Comparison of ENCODE assay signal across 8 cellular contexts in the genomic region with DNA sequence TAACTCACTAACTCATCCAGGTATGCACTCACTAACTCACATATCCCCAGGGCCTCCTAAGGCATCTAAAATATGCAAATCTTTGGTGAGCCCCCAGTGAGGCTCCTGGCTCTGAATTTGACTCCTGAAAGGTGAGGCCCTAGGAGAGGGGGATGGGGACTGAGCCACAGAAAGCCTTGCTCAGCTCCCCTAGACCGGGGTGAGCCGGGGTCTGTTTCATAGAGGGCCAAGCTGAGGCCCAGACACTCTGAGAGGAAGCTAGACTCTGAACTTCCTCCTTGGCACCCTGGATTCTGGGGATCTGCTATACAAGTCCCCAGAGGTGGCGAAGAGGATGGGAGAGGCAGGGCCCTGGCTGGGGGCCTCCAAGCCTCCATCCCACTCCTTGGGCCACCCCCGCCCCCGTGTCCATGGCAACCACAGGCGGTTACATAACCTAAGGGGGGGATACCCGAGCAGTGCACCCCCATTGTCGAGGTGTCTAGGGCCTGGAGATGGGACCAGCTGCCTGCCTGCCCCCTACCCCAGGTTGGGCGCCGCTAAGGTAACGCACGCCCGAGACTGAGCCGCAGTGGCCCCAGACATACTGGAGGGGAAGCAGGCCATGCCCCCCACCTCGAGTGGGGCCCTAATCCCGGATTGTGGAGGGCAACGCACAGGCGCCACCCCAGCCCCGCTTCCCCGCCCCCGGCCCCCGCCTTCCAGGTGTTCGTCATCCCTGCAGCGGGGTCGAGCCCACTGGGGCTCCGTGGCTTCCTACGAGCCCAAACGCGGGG. TPM values are rescaled to one million over a fixed set of nuclear protein-coding genes. Genes with fewer than 3 reads are reported as not detected.
A peak's percentile ranks its signal among the peaks of the same experiment; 100 is the strongest.
DNase-seq lines count a peak whose midpoint lies in the region; ATAC-seq lines count a peak whose summit lies in the region.

No MANE protein-coding gene starts in this region.

- H3K4me3 ChIP-seq in HUES64 (ENCODE audit: low read length), result peak overlapping the region; percentile 62
- peak overlapping the region; percentile 58 for H3K4me3 ChIP-seq in iPS-18a (ENCODE audit: low read length)

- H3K9me3 ChIP-seq in HUES64 (ENCODE audit: insufficient read depth, low read depth, low read length), result no peaks in the 10 kb centered on the region
- no peaks in the 10 kb centered on the region for H3K9me3 ChIP-seq in iPS-18a (ENCODE audit: control insufficient read depth, low read depth, low read length)

- whole genome bisulfite sequencing in HUES64, result 15% methylated on average over 29 of the region's 29 CpGs

- H3K27ac Mint-ChIP-seq in activated T-helper 1 cell treated with anti-CD3 and anti-CD28 coated beads, Interleukin-12 subunit alpha, Interleukin-12 subunit beta, Interleukin-2, Interleukin-4 antibody, amounts not matched to agents 30 ng/mL and 10 ng/mL and 1 ng/mL, durations not matched to agents 14 hours and 24 hours and 36 hours, result no peak overlapping the region
- H3K27ac Mint-ChIP-seq in stimulated activated memory B cell treated with anti-CD40 and anti-IgM and Interleukin-4, amounts not matched to agents 10 μg/mL and 1 μg/mL and 100 μg/mL, for 72 hours, result peak overlapping the region; percentile 63

- DNase-seq in Ammon's horn (ENCODE audit: low spot score), result peak; percentile 58
- no peak for DNase-seq in activated T-helper 1 cell treated with anti-CD3 and anti-CD28 coated beads, Interleukin-12 subunit alpha, Interleukin-12 subunit beta, Interleukin-2, Interleukin-4 antibody, amounts not matched to agents 30 ng/mL and 10 ng/mL and 1 ng/mL, durations not matched to agents 14 hours and 24 hours and 36 hours (ENCODE audit: low spot score)
- no peak for DNase-seq in ecto neural progenitor cell (ENCODE audit: low spot score)

- ATAC-seq in stimulated activated memory B cell treated with anti-CD40 and anti-IgM and Interleukin-4, amounts not matched to agents 10 μg/mL and 1 μg/mL and 100 μg/mL, for 72 hours, result no peak
- ATAC-seq in HG03460 (IDR thresholded peaks at IDR 0.05; ENCODE audit: unreplicated experiment) (no peak), HG02610 (IDR thresholded peaks at IDR 0.05; ENCODE audit: unreplicated experiment) (no peak)

- peaks cover 1% of the 10 kb centered on the region for H3K36me3 Mint-ChIP-seq in activated T-helper 1 cell treated with anti-CD3 and anti-CD28 coated beads, Interleukin-12 subunit alpha, Interleukin-12 subunit beta, Interleukin-2, Interleukin-4 antibody, amounts not matched to agents 30 ng/mL and 10 ng/mL and 1 ng/mL, durations not matched to agents 14 hours and 24 hours and 36 hours (ENCODE audit: low read depth)
- no peaks in the 10 kb centered on the region for H3K36me3 Mint-ChIP-seq in stimulated activated memory B cell treated with anti-CD40 and anti-IgM and Interleukin-4, amounts not matched to agents 10 μg/mL and 1 μg/mL and 100 μg/mL, for 72 hours

- peak overlapping the region; percentile 42; the same call in 1 of the 2 replicates for H3K27ac ChIP-seq in HUES64 (ENCODE audit: low read depth, low read length)
- H3K27ac ChIP-seq in iPS-18a (ENCODE audit: low read length), result no peak overlapping the region

- H3K4me3 Mint-ChIP-seq in activated T-helper 1 cell treated with anti-CD3 and anti-CD28 coated beads, Interleukin-12 subunit alpha, Interleukin-12 subunit beta, Interleukin-2, Interleukin-4 antibody, amounts not matched to agents 30 ng/mL and 10 ng/mL and 1 ng/mL, durations not matched to agents 14 hours and 24 hours and 36 hours, result peak overlapping the region; percentile 66
- peak overlapping the region; percentile 75 for H3K4me3 Mint-ChIP-seq in stimulated activated memory B cell treated with anti-CD40 and anti-IgM and Interleukin-4, amounts not matched to agents 10 μg/mL and 1 μg/mL and 100 μg/mL, for 72 hours

- peak overlapping the region; percentile 59 for H3K9ac ChIP-seq in HUES64 (ENCODE audit: low read depth, low read length)
- peak overlapping the region; percentile 37 for H3K9ac ChIP-seq in iPS-18a (ENCODE audit: low read length)

- intact Hi-C loops in activated T-helper 1 cell treated with anti-CD3 and anti-CD28 coated beads, Interleukin-12 subunit alpha, Interleukin-12 subunit beta, Interleukin-2, Interleukin-4 antibody, amounts not matched to agents 30 ng/mL and 10 ng/mL and 1 ng/mL, durations not matched to agents 14 hours and 24 hours and 36 hours (cut with micrococcal nuclease), result loop anchor here (1.0 to 10.0 kb wide), 2 partner anchors 20 to 252 kb away; a partner anchor contains a TSS

- no peaks in the 10 kb centered on the region for H3K9me3 Mint-ChIP-seq in activated T-helper 1 cell treated with anti-CD3 and anti-CD28 coated beads, Interleukin-12 subunit alpha, Interleukin-12 subunit beta, Interleukin-2, Interleukin-4 antibody, amounts not matched to agents 30 ng/mL and 10 ng/mL and 1 ng/mL, durations not matched to agents 14 hours and 24 hours and 36 hours
- no peaks in the 10 kb centered on the region for H3K9me3 Mint-ChIP-seq in stimulated activated memory B cell treated with anti-CD40 and anti-IgM and Interleukin-4, amounts not matched to agents 10 μg/mL and 1 μg/mL and 100 μg/mL, for 72 hours

- no peaks in the 10 kb centered on the region for H3K27me3 Mint-ChIP-seq in activated T-helper 1 cell treated with anti-CD3 and anti-CD28 coated beads, Interleukin-12 subunit alpha, Interleukin-12 subunit beta, Interleukin-2, Interleukin-4 antibody, amounts not matched to agents 30 ng/mL and 10 ng/mL and 1 ng/mL, durations not matched to agents 14 hours and 24 hours and 36 hours (ENCODE audit: insufficient read depth)
- no peaks in the 10 kb centered on the region for H3K27me3 Mint-ChIP-seq in stimulated activated memory B cell treated with anti-CD40 and anti-IgM and Interleukin-4, amounts not matched to agents 10 μg/mL and 1 μg/mL and 100 μg/mL, for 72 hours

- H3K4me1 Mint-ChIP-seq in activated T-helper 1 cell treated with anti-CD3 and anti-CD28 coated beads, Interleukin-12 subunit alpha, Interleukin-12 subunit beta, Interleukin-2, Interleukin-4 antibody, amounts not matched to agents 30 ng/mL and 10 ng/mL and 1 ng/mL, durations not matched to agents 14 hours and 24 hours and 36 hours (ENCODE audit: low read depth), result peaks cover 29% of the 10 kb centered on the region
- peaks cover 33% of the 10 kb centered on the region for H3K4me1 Mint-ChIP-seq in stimulated activated memory B cell treated with anti-CD40 and anti-IgM and Interleukin-4, amounts not matched to agents 10 μg/mL and 1 μg/mL and 100 μg/mL, for 72 hours

- H3K4me1 ChIP-seq in HUES64 (ENCODE audit: insufficient read depth, low read length) (peaks cover 18% of the 10 kb centered on the region), iPS-18a (ENCODE audit: control insufficient read depth, low read depth, low read length) (peaks cover 15% of the 10 kb centered on the region)

- H3K36me3 ChIP-seq in HUES64 (ENCODE audit: insufficient read depth, low read length) (peaks cover 14% of the 10 kb centered on the region), iPS-18a (ENCODE audit: control insufficient read depth, low read depth, low read length) (no peaks in the 10 kb centered on the region)

- H3K27me3 ChIP-seq in HUES64 (ENCODE audit: insufficient read depth, low read length), result no peaks in the 10 kb centered on the region
- H3K27me3 ChIP-seq in iPS-18a (ENCODE audit: control insufficient read depth, insufficient read depth, low read length), result no peaks in the 10 kb centered on the region

RNA-seq across cellular contexts. Expression of a gene that starts 0.6 kb away (rescaled TPM):
- polyA plus RNA-seq in HUES64 (2013, experiment 1 of 2), result 7.6 TPM
- 8.1 TPM for polyA plus RNA-seq in HUES64 (2013, experiment 2 of 2)
- 8.8 and 9.0 TPM in 2 replicates for total RNA-seq in activated T-helper 1 cell treated with anti-CD3 and anti-CD28 coated beads, Interleukin-12 subunit alpha, Interleukin-12 subunit beta, Interleukin-2, Interleukin-4 antibody, amounts not matched to agents 30 ng/mL and 10 ng/mL and 1 ng/mL, durations not matched to agents 14 hours and 24 hours and 36 hours

RNA-seq across cellular contexts. Expression of a gene that starts 3.1 kb away (rescaled TPM):
- polyA plus RNA-seq in HUES64 (2013, experiment 1 of 2), result 68.6 TPM
- polyA plus RNA-seq in HUES64 (2013, experiment 2 of 2), result 78.5 TPM
- total RNA-seq in activated T-helper 1 cell treated with anti-CD3 and anti-CD28 coated beads, Interleukin-12 subunit alpha, Interleukin-12 subunit beta, Interleukin-2, Interleukin-4 antibody, amounts not matched to agents 30 ng/mL and 10 ng/mL and 1 ng/mL, durations not matched to agents 14 hours and 24 hours and 36 hours, result 108 and 118 TPM in 2 replicates

RNA-seq across cellular contexts. Expression of a gene that starts 6.8 kb away (rescaled TPM):
- 50.7 TPM for polyA plus RNA-seq in HUES64 (2013, experiment 1 of 2)
- 48.0 TPM for polyA plus RNA-seq in HUES64 (2013, experiment 2 of 2)
- 45.3 and 50.2 TPM in 2 replicates for total RNA-seq in activated T-helper 1 cell treated with anti-CD3 and anti-CD28 coated beads, Interleukin-12 subunit alpha, Interleukin-12 subunit beta, Interleukin-2, Interleukin-4 antibody, amounts not matched to agents 30 ng/mL and 10 ng/mL and 1 ng/mL, durations not matched to agents 14 hours and 24 hours and 36 hours

RNA-seq across cellular contexts. Expression of a gene that starts 20.9 kb away (rescaled TPM):
- 2.5 TPM for polyA plus RNA-seq in HUES64 (2013, experiment 1 of 2)
- polyA plus RNA-seq in HUES64 (2013, experiment 2 of 2), result 2.7 TPM
- 13.4 and 13.8 TPM in 2 replicates for total RNA-seq in activated T-helper 1 cell treated with anti-CD3 and anti-CD28 coated beads, Interleukin-12 subunit alpha, Interleukin-12 subunit beta, Interleukin-2, Interleukin-4 antibody, amounts not matched to agents 30 ng/mL and 10 ng/mL and 1 ng/mL, durations not matched to agents 14 hours and 24 hours and 36 hours

RNA-seq across cellular contexts. Expression of a gene that starts 32.1 kb away (rescaled TPM):
- polyA plus RNA-seq in HUES64 (2013, experiment 1 of 2), result 10.3 TPM
- 12.1 TPM for polyA plus RNA-seq in HUES64 (2013, experiment 2 of 2)
- 6.6 and 7.4 TPM in 2 replicates for total RNA-seq in activated T-helper 1 cell treated with anti-CD3 and anti-CD28 coated beads, Interleukin-12 subunit alpha, Interleukin-12 subunit beta, Interleukin-2, Interleukin-4 antibody, amounts not matched to agents 30 ng/mL and 10 ng/mL and 1 ng/mL, durations not matched to agents 14 hours and 24 hours and 36 hours
